Comparison of ENCODE assay signal across 8 cellular contexts in genomic region chr18:11909081-11909410, GRCh38. TPM values are rescaled to one million over a fixed set of nuclear protein-coding genes. Genes with fewer than 3 reads are reported as not detected.
DNase-seq lines count a peak whose midpoint lies in the region; TF ChIP-seq lines count a peak whose summit lies in the region.

No MANE protein-coding gene starts in this region.

- WGBS in suprapubic skin, result 3% methylated on average over 7 of the region's 8 CpGs

- peak overlapping the region; percentile 90 for H3K4me3 Mint-ChIP-seq in activated naive CD4-positive, alpha-beta T cell treated with anti-CD3 and anti-CD28 coated beads, Interleukin-2, amount 50 U/mL, for 24 hours
- peak overlapping the region; percentile 80 for H3K4me3 Mint-ChIP-seq in activated T-helper 2 cell treated with anti-CD3 and anti-CD28 coated beads, Interferon-gamma antibody, Interleukin-2, Interleukin-4, amounts not matched to agents 10 μg/mL and 5 μg/mL and 100 μg/mL, durations not matched to agents 14 hours and 24 hours and 36 hours (ENCODE audit: low read depth)
- H3K4me3 Mint-ChIP-seq in immature natural killer cell, result peak overlapping the region; percentile 86 to 91 (median 87)

- peak overlapping the region; percentile 94 for H3K27ac Mint-ChIP-seq in activated naive CD4-positive, alpha-beta T cell treated with anti-CD3 and anti-CD28 coated beads, Interleukin-2, amount 50 U/mL, for 24 hours
- H3K27ac Mint-ChIP-seq in activated T-helper 2 cell treated with anti-CD3 and anti-CD28 coated beads, Interferon-gamma antibody, Interleukin-2, Interleukin-4, amounts not matched to agents 10 μg/mL and 5 μg/mL and 100 μg/mL, durations not matched to agents 14 hours and 24 hours and 36 hours, result peak overlapping the region; percentile 74
- H3K27ac Mint-ChIP-seq in immature natural killer cell, result peak overlapping the region; percentile 89 to 95 (median 90)

- no peak for TF ChIP-seq CTCF in suprapubic skin (IDR thresholded peaks at IDR 0.05)

- H3K27ac ChIP-seq in suprapubic skin, result peak overlapping the region; percentile 99

- TF ChIP-seq POLR2A in suprapubic skin (IDR thresholded peaks at IDR 0.05), result no peak

- peaks cover 30% of the 10 kb centered on the region for H3K4me1 Mint-ChIP-seq in activated naive CD4-positive, alpha-beta T cell treated with anti-CD3 and anti-CD28 coated beads, Interleukin-2, amount 50 U/mL, for 24 hours
- peaks cover 20% of the 10 kb centered on the region for H3K4me1 Mint-ChIP-seq in activated T-helper 2 cell treated with anti-CD3 and anti-CD28 coated beads, Interferon-gamma antibody, Interleukin-2, Interleukin-4, amounts not matched to agents 10 μg/mL and 5 μg/mL and 100 μg/mL, durations not matched to agents 14 hours and 24 hours and 36 hours (ENCODE audit: low read depth)
- peaks cover 23 to 36% of the 10 kb centered on the region in 2 donors for H3K4me1 Mint-ChIP-seq in immature natural killer cell

- peaks cover 5% of the 10 kb centered on the region for H3K36me3 ChIP-seq in suprapubic skin

- no peaks in the 10 kb centered on the region for H3K27me3 ChIP-seq in suprapubic skin

- no peaks in the 10 kb centered on the region for H3K36me3 Mint-ChIP-seq in activated naive CD4-positive, alpha-beta T cell treated with anti-CD3 and anti-CD28 coated beads, Interleukin-2, amount 50 U/mL, for 24 hours
- peaks cover 23% of the 10 kb centered on the region for H3K36me3 Mint-ChIP-seq in activated T-helper 2 cell treated with anti-CD3 and anti-CD28 coated beads, Interferon-gamma antibody, Interleukin-2, Interleukin-4, amounts not matched to agents 10 μg/mL and 5 μg/mL and 100 μg/mL, durations not matched to agents 14 hours and 24 hours and 36 hours (ENCODE audit: low read depth)
- peaks cover 0 to 11% (median 0%) of the 10 kb centered on the region in 3 donors for H3K36me3 Mint-ChIP-seq in immature natural killer cell

- H3K9me3 ChIP-seq in suprapubic skin, result no peaks in the 10 kb centered on the region

- DNase-seq in activated naive CD4-positive, alpha-beta T cell (lab: John Stamatoyannopoulos, UW), result no peak
- no peak for DNase-seq in activated T-helper 2 cell treated with anti-CD3 and anti-CD28 coated beads, Interferon-gamma antibody, Interleukin-2, Interleukin-4, amounts not matched to agents 10 μg/mL and 5 μg/mL and 100 μg/mL, durations not matched to agents 14 hours and 24 hours and 36 hours (ENCODE audit: low spot score)
- DNase-seq in immature natural killer cell (no peak), suprapubic skin (ENCODE audit: low spot score in 2 of 2) (no peak), NCI-H1694 treated with DMSO at 0.1 percent for 48 hours (lab: John Stamatoyannopoulos, UW) (no peak), COR-L47 (lab: John Stamatoyannopoulos, UW) (no peak), posterior cingulate gyrus (no peak)

- H3K27me3 Mint-ChIP-seq in activated naive CD4-positive, alpha-beta T cell treated with anti-CD3 and anti-CD28 coated beads, Interleukin-2, amount 50 U/mL, for 24 hours, result no peaks in the 10 kb centered on the region
- H3K27me3 Mint-ChIP-seq in activated T-helper 2 cell treated with anti-CD3 and anti-CD28 coated beads, Interferon-gamma antibody, Interleukin-2, Interleukin-4, amounts not matched to agents 10 μg/mL and 5 μg/mL and 100 μg/mL, durations not matched to agents 14 hours and 24 hours and 36 hours (ENCODE audit: low read depth), result no peaks in the 10 kb centered on the region
- peaks cover 0 to 12% (median 10%) of the 10 kb centered on the region in 3 donors for H3K27me3 Mint-ChIP-seq in immature natural killer cell (ENCODE audit: low read depth in 3 of 3)

- peaks cover 26% of the 10 kb centered on the region for H3K4me1 ChIP-seq in suprapubic skin

- peak overlapping the region; percentile 90 for H3K4me3 ChIP-seq in suprapubic skin

- H3K9me3 Mint-ChIP-seq in activated naive CD4-positive, alpha-beta T cell treated with anti-CD3 and anti-CD28 coated beads, Interleukin-2, amount 50 U/mL, for 24 hours, result no peaks in the 10 kb centered on the region
- no peaks in the 10 kb centered on the region for H3K9me3 Mint-ChIP-seq in activated T-helper 2 cell treated with anti-CD3 and anti-CD28 coated beads, Interferon-gamma antibody, Interleukin-2, Interleukin-4, amounts not matched to agents 10 μg/mL and 5 μg/mL and 100 μg/mL, durations not matched to agents 14 hours and 24 hours and 36 hours
- no peaks in the 10 kb centered on the region for H3K9me3 Mint-ChIP-seq in immature natural killer cell

- intact Hi-C loops in activated T-helper 2 cell treated with anti-CD3 and anti-CD28 coated beads, Interferon-gamma antibody, Interleukin-2, Interleukin-4, amounts not matched to agents 10 μg/mL and 5 μg/mL and 100 μg/mL, durations not matched to agents 14 hours and 24 hours and 36 hours (cut with micrococcal nuclease), result loop anchor here (1.0 to 2.0 kb wide), 2 partner anchors 58 to 72 kb away; partner anchors contain the start of genes CHMP1B and IMPA2
- intact Hi-C loops in posterior cingulate gyrus (cut with DNase I), result loop anchor here (2.0 kb wide), 1 partner anchor 58 kb away; the partner anchor contains the start of gene CHMP1B

- no peak for TF ChIP-seq EP300 in suprapubic skin (IDR thresholded peaks at IDR 0.05)

RNA-seq across cellular contexts. Expression of gene MPPE1, which starts 0.9 kb away (rescaled TPM):
- 37.5 and 40.6 TPM in 2 replicates for total RNA-seq in activated T-helper 2 cell treated with anti-CD3 and anti-CD28 coated beads, Interferon-gamma antibody, Interleukin-2, Interleukin-4, amounts not matched to agents 10 μg/mL and 5 μg/mL and 100 μg/mL, durations not matched to agents 14 hours and 24 hours and 36 hours
- polyA plus RNA-seq in immature natural killer cell, result 10 to 100 TPM; 65.0 to 81.0 (median 67.8) TPM
- 10 to 100 TPM; 28.2 to 84.2 (median 40.3) TPM for total RNA-seq in suprapubic skin

RNA-seq across cellular contexts. Expression of gene CHMP1B, which starts 57.8 kb away (rescaled TPM):
- total RNA-seq in activated T-helper 2 cell treated with anti-CD3 and anti-CD28 coated beads, Interferon-gamma antibody, Interleukin-2, Interleukin-4, amounts not matched to agents 10 μg/mL and 5 μg/mL and 100 μg/mL, durations not matched to agents 14 hours and 24 hours and 36 hours, result 27.3 and 28.3 TPM in 2 replicates
- 10 to 100 TPM; 53.5 to 69.6 (median 54.0) TPM for polyA plus RNA-seq in immature natural killer cell
- 100 to 1,000 TPM in 1 of 4 donors, 10 to 100 TPM in 3; 53.9 to 123 (median 80.4) TPM for total RNA-seq in suprapubic skin
